In genomic region chr13:44459674-44460073, GRCh38 we compare ENCODE assay signal across 33 cellular contexts.
"Had no signal": no experiment of that assay in that cellular context is flagged by ENCODE, and none has a peak within 500 bp of the region (broad histone marks: within the 10 kb centered on the region; RNA-seq: fewer than 3 reads in every experiment).

No MANE protein-coding gene starts in this region.

- H3K36me3 ChIP-seq: adrenal gland, brain microvascular endothelial cell, esophagus muscularis mucosa, gastrocnemius medialis, WERI-Rb-1 had no signal

- H3K9me3 ChIP-seq: adrenal gland, esophagus muscularis mucosa, gastrocnemius medialis had no signal

- H3K4me1 ChIP-seq: adrenal gland, foreskin keratinocyte had no signal

- H3K4me3 Mint-ChIP-seq: activated B cell treated with CpG ODN at 0.5 μM for 24 hours; activated CD8-positive, alpha-beta T cell treated with anti-CD3 and anti-CD28 coated beads for 36 hours; activated naive CD8-positive, alpha-beta T cell; activated T-cell treated with anti-CD3 and anti-CD28 coated beads, Interleukin-2, amount 50 U/mL, for 4 hours; activated T-helper 17 cell treated with anti-CD3 and anti-CD28 coated beads, Interleukin-2, amount 50 U/mL, for 72 hours; central memory CD8-positive, alpha-beta T cell; effector memory CD8-positive, alpha-beta T cell; T-helper 17 cell; T-helper 2 cell treated with Interferon-gamma antibody and Interleukin-4, amounts not matched to agents 5 μg/mL and 100 μg/mL, for 36 hours had no signal

- H3K27ac ChIP-seq: adrenal gland, brain microvascular endothelial cell, esophagus muscularis mucosa, foreskin keratinocyte, WERI-Rb-1 had no signal

- H3K4me1 Mint-ChIP-seq: activated T-helper 17 cell treated with anti-CD3 and anti-CD28 coated beads, Interleukin-2, amount 50 U/mL, for 72 hours had no signal

- H3K9me3 Mint-ChIP-seq: activated T-cell treated with anti-CD3 and anti-CD28 coated beads, Interleukin-2, amount 50 U/mL, for 4 hours; activated T-helper 17 cell treated with anti-CD3 and anti-CD28 coated beads, Interleukin-2, amount 50 U/mL, for 72 hours; central memory CD8-positive, alpha-beta T cell; effector memory CD8-positive, alpha-beta T cell had no signal

- H3K27ac Mint-ChIP-seq: activated B cell treated with CpG ODN at 0.5 μM for 24 hours; activated CD8-positive, alpha-beta T cell treated with anti-CD3 and anti-CD28 coated beads for 36 hours; activated naive CD8-positive, alpha-beta T cell; activated T-helper 17 cell treated with anti-CD3 and anti-CD28 coated beads, Interleukin-2, amount 50 U/mL, for 72 hours; effector memory CD8-positive, alpha-beta T cell; T-helper 17 cell; T-helper 2 cell treated with Interferon-gamma antibody and Interleukin-4, amounts not matched to agents 5 μg/mL and 100 μg/mL, for 36 hours had no signal

- H3K27me3 ChIP-seq: adrenal gland, brain microvascular endothelial cell, esophagus muscularis mucosa, foreskin keratinocyte, gastrocnemius medialis had no signal

- DNase-seq: activated B cell treated with CpG ODN at 0.5 μM for 24 hours; activated CD4-positive, alpha-beta T cell treated with anti-CD3 and anti-CD28 coated beads for 48 hours; activated CD4-positive, alpha-beta T cell treated with anti-CD3 and anti-CD28 coated beads, Interleukin-2, amount 50 U/mL, for 1 hour; activated CD4-positive, alpha-beta T cell treated with anti-CD3 and anti-CD28 coated beads, Interleukin-2, amount 50 U/mL, for 48 hours; activated CD8-positive, alpha-beta memory T cell treated with anti-CD3 and anti-CD28 coated beads for 24 hours; activated CD8-positive, alpha-beta T cell treated with anti-CD3 and anti-CD28 coated beads for 36 hours; activated effector memory CD4-positive, alpha-beta T cell treated with Interleukin-2 at 50 U/mL for 16 hours; activated gamma-delta T cell treated with Interleukin-2 at 50 U/mL for 16 hours; activated naive CD4-positive, alpha-beta T cell treated with anti-CD3 and anti-CD28 coated beads, Interleukin-2, amount 50 U/mL, for 16 hours; activated naive CD4-positive, alpha-beta T cell treated with Interleukin-2 at 50 U/mL for 16 hours; activated T-cell treated with anti-CD3 and anti-CD28 coated beads, Interleukin-2, amount 50 U/mL, for 4 hours; adrenal gland; brain microvascular endothelial cell; cortex of kidney; dermis blood vessel endothelial cell; effector CD4-positive, alpha-beta T cell; effector memory CD8-positive, alpha-beta T cell; erythroblast; foreskin keratinocyte; gastrocnemius medialis; T-helper 1 cell; T-helper 17 cell; T1000; WERI-Rb-1 had no signal

- H3K4me3 ChIP-seq: adrenal gland, esophagus muscularis mucosa, gastrocnemius medialis had no signal

- ATAC-seq: activated CD4-positive, CD25-positive, alpha-beta regulatory T cell treated with anti-CD3 and anti-CD28 coated beads, Interleukin-2, amount 50 U/mL, for 24 hours; activated CD8-positive, alpha-beta T cell treated with anti-CD3 and anti-CD28 coated beads for 36 hours; activated T-cell treated with anti-CD3 and anti-CD28 coated beads, Interleukin-2, amount 50 U/mL, for 4 hours; activated T-helper 17 cell treated with anti-CD3 and anti-CD28 coated beads, Interleukin-2, amount 50 U/mL, for 72 hours; effector memory CD8-positive, alpha-beta T cell; foreskin keratinocyte; gastrocnemius medialis; T-helper 17 cell had no signal

- FAIRE-seq: astrocyte, bronchial epithelial cell, colon had no signal

- H3K27me3 Mint-ChIP-seq: activated B cell treated with CpG ODN at 0.5 μM for 24 hours; activated CD8-positive, alpha-beta T cell treated with anti-CD3 and anti-CD28 coated beads for 36 hours; activated naive CD8-positive, alpha-beta T cell; activated T-helper 17 cell treated with anti-CD3 and anti-CD28 coated beads, Interleukin-2, amount 50 U/mL, for 72 hours; central memory CD8-positive, alpha-beta T cell; effector memory CD8-positive, alpha-beta T cell; T-helper 17 cell had no signal
